In genomic region chr9:127162046-127162445, GRCh38 we compare ENCODE assay signal across 12 cellular contexts. TPM values are rescaled to one million over a fixed set of nuclear protein-coding genes. Genes with fewer than 3 reads are reported as not detected.
DNase-seq lines count a peak whose midpoint lies in the region; ATAC-seq and TF ChIP-seq lines count a peak whose summit lies in the region.
"Had no signal": no experiment of that assay in that cellular context is flagged by ENCODE, and none has a peak within 500 bp of the region (broad histone marks: within the 10 kb centered on the region; RNA-seq: fewer than 3 reads in every experiment).

No MANE protein-coding gene starts in this region.

- no peak overlapping the region for H3K14ac ChIP-seq in mesenchymal stem cell (ENCODE audit: low read length in 2 of 2)

- no peak overlapping the region for H2BK12ac ChIP-seq in mesenchymal stem cell (ENCODE audit: low read length in 2 of 2)

- H2AK5ac ChIP-seq in mesenchymal stem cell (ENCODE audit: low read length, severe bottlenecking) = no peak overlapping the region

- no peaks in the 10 kb centered on the region for H3K27me3 ChIP-seq in CD8-positive, alpha-beta T cell (ENCODE audit: insufficient read depth, low read length)
- no peaks in the 10 kb centered on the region for H3K27me3 ChIP-seq in mesenchymal stem cell (ENCODE audit: control insufficient read depth in 1 of 2, insufficient read depth in 1 of 2, low read length in 2 of 2)
- no peaks in the 10 kb centered on the region for H3K27me3 ChIP-seq in right lobe of liver
- H3K27me3 ChIP-seq: thyroid gland had no signal

- H3K4me1 Mint-ChIP-seq in CD8-positive, alpha-beta T cell (ENCODE audit: low read depth) = peaks cover 5% of the 10 kb centered on the region
- H3K4me1 Mint-ChIP-seq in activated CD8-positive, alpha-beta memory T cell treated with anti-CD3 and anti-CD28 coated beads, Interleukin-2, amount 10 ng/mL, durations not matched to agents 7 days and 5 days = peaks cover 33% of the 10 kb centered on the region
- H3K4me1 Mint-ChIP-seq in nephron progenitor cell = peaks cover 12% of the 10 kb centered on the region

- no peak overlapping the region for H2BK15ac ChIP-seq in mesenchymal stem cell (ENCODE audit: low read depth, poor library complexity, severe bottlenecking)

- POLR2A ChIA-PET in CD8-positive, alpha-beta T cell (lab: Charles Lee) = no interaction called here

- no peak overlapping the region for H2BK5ac ChIP-seq in mesenchymal stem cell (ENCODE audit: low read depth, low read length, poor library complexity, severe bottlenecking)

- H3K27ac ChIP-seq in CD8-positive, alpha-beta T cell (ENCODE audit: low read depth, low read length) = no peak overlapping the region
- H3K27ac ChIP-seq in mesenchymal stem cell (ENCODE audit: low read length, poor library complexity, severe bottlenecking) (no peak overlapping the region), right lobe of liver (no peak overlapping the region)

- no peak overlapping the region for H2AFZ ChIP-seq in mesenchymal stem cell (ENCODE audit: low read depth, low read length)

- TF ChIP-seq CTCF in CD8-positive, alpha-beta T cell (IDR thresholded peaks at IDR 0.05) = no peak
- no peak for TF ChIP-seq CTCF in nephron progenitor cell (IDR thresholded peaks at IDR 0.05)
- no peak for TF ChIP-seq CTCF in right lobe of liver (IDR thresholded peaks at IDR 0.05)

- H3K4ac ChIP-seq in mesenchymal stem cell (ENCODE audit: low read depth in 1 of 2, low read length in 2 of 2) = peak overlapping the region in 1 of 2 experiments; percentile 85

- H3K27me3 Mint-ChIP-seq in CD8-positive, alpha-beta T cell (ENCODE audit: low read depth) = peaks cover 2% of the 10 kb centered on the region
- H3K27me3 Mint-ChIP-seq in activated CD8-positive, alpha-beta memory T cell treated with anti-CD3 and anti-CD28 coated beads, Interleukin-2, amount 10 ng/mL, durations not matched to agents 7 days and 5 days = no peaks in the 10 kb centered on the region
- peaks cover 2% of the 10 kb centered on the region for H3K27me3 Mint-ChIP-seq in nephron progenitor cell (ENCODE audit: low read depth, poor library complexity)

- 55% methylated on average over 4 of the region's 5 CpGs for WGBS in mesenchymal stem cell
- 58% methylated on average over 4 of the region's 5 CpGs for WGBS in right lobe of liver (ENCODE audit: insufficient coverage, low coverage, low lambda C conversion rate, missing lambda C conversion rate)

- H3K79me1 ChIP-seq in mesenchymal stem cell (replicated peaks; ENCODE audit: low read length, poor library complexity, severe bottlenecking) = no peaks in the 10 kb centered on the region

- H3K9me3 Mint-ChIP-seq in CD8-positive, alpha-beta T cell = no peaks in the 10 kb centered on the region
- H3K9me3 Mint-ChIP-seq in activated CD8-positive, alpha-beta memory T cell treated with anti-CD3 and anti-CD28 coated beads, Interleukin-2, amount 10 ng/mL, durations not matched to agents 7 days and 5 days (ENCODE audit: low read depth) = no peaks in the 10 kb centered on the region
- H3K9me3 Mint-ChIP-seq in nephron progenitor cell = no peaks in the 10 kb centered on the region

- H3K4me1 ChIP-seq in CD8-positive, alpha-beta T cell (ENCODE audit: insufficient read depth, low read length) = peaks cover 5% of the 10 kb centered on the region
- peaks cover 23% of the 10 kb centered on the region for H3K4me1 ChIP-seq in mesenchymal stem cell (ENCODE audit: control insufficient read depth, insufficient read depth, low read depth, low read length)
- H3K4me1 ChIP-seq in right lobe of liver = peaks cover 0 to 11% (median 0%) of the 10 kb centered on the region in 4 donors

- no peak overlapping the region for H3K4me3 ChIP-seq in CD8-positive, alpha-beta T cell (ENCODE audit: low read depth, low read length)
- H3K4me3 ChIP-seq in mesenchymal stem cell (ENCODE audit: insufficient read depth in 1 of 2, low read depth in 1 of 2, low read length in 2 of 2) = no peak overlapping the region
- no peak overlapping the region for H3K4me3 ChIP-seq in right lobe of liver
- H3K4me3 ChIP-seq: thyroid gland had no signal

- no peak overlapping the region for H3K4me2 ChIP-seq in mesenchymal stem cell (ENCODE audit: low read length, poor library complexity, severe bottlenecking)

- peak overlapping the region in 1 of 2 experiments; percentile 89 for H3K18ac ChIP-seq in mesenchymal stem cell (ENCODE audit: low read depth in 1 of 2, low read length in 2 of 2)

- H3K9me3 ChIP-seq in CD8-positive, alpha-beta T cell (ENCODE audit: low read length) = no peaks in the 10 kb centered on the region
- no peaks in the 10 kb centered on the region for H3K9me3 ChIP-seq in mesenchymal stem cell (ENCODE audit: control insufficient read depth, low read length)
- no peaks in the 10 kb centered on the region for H3K9me3 ChIP-seq in right lobe of liver
- H3K9me3 ChIP-seq: thyroid gland had no signal

- H3K23ac ChIP-seq in mesenchymal stem cell (ENCODE audit: low read length in 2 of 2) = no peak overlapping the region

- no peak for TF ChIP-seq POLR2A in right lobe of liver (IDR thresholded peaks at IDR 0.05)

- H3K27ac Mint-ChIP-seq in CD8-positive, alpha-beta T cell = peak overlapping the region; percentile 12
- peak overlapping the region; percentile 75 for H3K27ac Mint-ChIP-seq in activated CD8-positive, alpha-beta memory T cell treated with anti-CD3 and anti-CD28 coated beads, Interleukin-2, amount 10 ng/mL, durations not matched to agents 7 days and 5 days
- H3K27ac Mint-ChIP-seq in nephron progenitor cell = no peak overlapping the region

- H2BK120ac ChIP-seq in mesenchymal stem cell (ENCODE audit: low read depth, low read length) = peak overlapping the region; percentile 80

- peak in 1 of 7 experiments; percentile 22 for DNase-seq in CD8-positive, alpha-beta T cell
- peak; percentile 11 for DNase-seq in KBM-7
- peak; percentile 65 for DNase-seq in activated CD8-positive, alpha-beta memory T cell treated with anti-CD3 and anti-CD28 coated beads, Interleukin-2, amount 10 ng/mL, durations not matched to agents 7 days and 5 days
- peak; percentile 53 for DNase-seq in mesenchymal stem cell
- no peak for DNase-seq in nephron progenitor cell
- DNase-seq in right lobe of liver = no peak
- DNase-seq: COR-L47, NCI-H1048, NCI-H446, thyroid gland had no signal

- intact Hi-C loops in CD8-positive, alpha-beta T cell (cut with DNase I, micrococcal nuclease) = no loop called here
- intact Hi-C loops in right lobe of liver (cut with DNase I) = no loop called here

- ATAC-seq in CD8-positive, alpha-beta T cell = no peak
- ATAC-seq in activated CD8-positive, alpha-beta memory T cell treated with anti-CD3 and anti-CD28 coated beads, Interleukin-2, amount 10 ng/mL, durations not matched to agents 7 days and 5 days = peak; percentile 83
- ATAC-seq in HG03097 (IDR thresholded peaks at IDR 0.05; ENCODE audit: low FRiP score, unreplicated experiment) = no peak
- ATAC-seq in right lobe of liver = no peak
- ATAC-seq in GM18519 (IDR thresholded peaks at IDR 0.05; ENCODE audit: low FRiP score, unreplicated experiment) = no peak

- peaks cover 3% of the 10 kb centered on the region for H3K36me3 Mint-ChIP-seq in CD8-positive, alpha-beta T cell
- H3K36me3 Mint-ChIP-seq in activated CD8-positive, alpha-beta memory T cell treated with anti-CD3 and anti-CD28 coated beads, Interleukin-2, amount 10 ng/mL, durations not matched to agents 7 days and 5 days = no peaks in the 10 kb centered on the region
- H3K36me3 Mint-ChIP-seq in nephron progenitor cell (ENCODE audit: low read depth) = no peaks in the 10 kb centered on the region

- H4K8ac ChIP-seq in mesenchymal stem cell (ENCODE audit: low read length) = no peak overlapping the region

- no peak overlapping the region for H3K9ac ChIP-seq in mesenchymal stem cell (ENCODE audit: low read length)

- in situ Hi-C loops in KBM-7 (cut with MboI; ENCODE audit: low pct_unique_long_range_greater_than_20kb, low sequenced_read_pairs) = no loop called here

- no peak overlapping the region for H4K91ac ChIP-seq in mesenchymal stem cell (ENCODE audit: low read length)

- no peaks in the 10 kb centered on the region for H3K36me3 ChIP-seq in CD8-positive, alpha-beta T cell (ENCODE audit: insufficient read depth, low read length)
- H3K36me3 ChIP-seq in mesenchymal stem cell (ENCODE audit: control insufficient read depth in 1 of 2, insufficient read depth in 2 of 2, low read depth in 1 of 2, low read length in 2 of 2) (no peaks in the 10 kb centered on the region), right lobe of liver (no peaks in the 10 kb centered on the region)
- H3K36me3 ChIP-seq: thyroid gland had no signal

- CTCF ChIA-PET in CD8-positive, alpha-beta T cell (lab: Charles Lee) = interaction anchor here (1.5 kb wide), 1 partner anchor 11 kb away, joined by 3 read pairs; no protein-coding TSS in a partner anchor
- CTCF ChIA-PET in activated CD8-positive, alpha-beta memory T cell treated with anti-CD3 and anti-CD28 coated beads, Interleukin-2, amount 10 ng/mL, durations not matched to agents 7 days and 5 days (lab: Charles Lee) = interaction anchor here (1.3 to 1.6 kb wide), 2 partner anchors 8 to 37 kb away, joined by 3 to 4 read pairs; no protein-coding TSS in a partner anchor

- no peak overlapping the region for H3K4me3 Mint-ChIP-seq in CD8-positive, alpha-beta T cell
- H3K4me3 Mint-ChIP-seq in activated CD8-positive, alpha-beta memory T cell treated with anti-CD3 and anti-CD28 coated beads, Interleukin-2, amount 10 ng/mL, durations not matched to agents 7 days and 5 days = no peak overlapping the region
- no peak overlapping the region for H3K4me3 Mint-ChIP-seq in nephron progenitor cell

RNA-seq across cellular contexts. Expression of gene ANGPTL2, which starts 39.6 kb away (rescaled TPM):
- not detected for total RNA-seq in CD8-positive, alpha-beta T cell
- total RNA-seq in activated CD8-positive, alpha-beta memory T cell treated with anti-CD3 and anti-CD28 coated beads, Interleukin-2, amount 10 ng/mL, durations not matched to agents 7 days and 5 days = not detected
- 40.8 TPM for polyA plus RNA-seq in mesenchymal stem cell (2013, experiment 1 of 2)
- 41.1 TPM for polyA plus RNA-seq in mesenchymal stem cell (2013, experiment 2 of 2)
- total RNA-seq in right lobe of liver = 1 to 10 TPM; 2.1 to 6.3 (median 3.0) TPM

Comparison
In these comparisons a context has a peak if more than half of its experiments do, and no peak if none do; other contexts are left out.
1. DNase-seq: peak in KBM-7 (single experiment), activated CD8-positive, alpha-beta memory T cell treated with anti-CD3 and anti-CD28 coated beads, Interleukin-2, amount 10 ng/mL, durations not matched to agents 7 days and 5 days (single experiment) and mesenchymal stem cell (single experiment); none in nephron progenitor cell (single experiment) and right lobe of liver (0 of 3).